9 cellular contexts compared by ENCODE assay signal in the genomic region with DNA sequence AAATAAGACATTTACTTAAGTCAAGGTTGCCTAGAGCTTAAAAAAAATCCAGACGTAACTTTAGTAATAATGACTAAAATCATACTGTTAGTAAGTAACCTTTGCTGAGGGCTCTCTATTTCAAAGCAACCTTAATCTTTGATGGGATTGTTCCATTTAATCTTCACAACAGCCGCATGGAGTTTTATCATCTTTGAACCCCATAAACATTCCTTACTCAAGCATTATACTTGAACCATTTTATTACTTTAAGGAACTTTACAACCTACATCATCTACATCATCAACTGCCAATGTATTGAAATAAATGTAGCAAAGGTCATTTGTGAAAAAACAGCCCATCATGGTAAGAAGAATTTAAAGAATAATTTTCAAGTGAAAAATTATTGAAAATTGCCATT. TPM values are rescaled to one million over a fixed set of nuclear protein-coding genes. Genes with fewer than 3 reads are reported as not detected.
"Had no signal": no experiment of that assay in that cellular context is flagged by ENCODE, and none has a peak within 500 bp of the region (broad histone marks: within the 10 kb centered on the region; RNA-seq: fewer than 3 reads in every experiment).

No MANE protein-coding gene starts in this region.

- H3K4me1 Mint-ChIP-seq: GM23338 had no signal

- H3K27me3 Mint-ChIP-seq: IgD-negative memory B cell had no signal

- H3K27ac ChIP-seq: HL-60 had no signal

- H3K36me3 Mint-ChIP-seq: IgD-negative memory B cell had no signal

- H3K9me3 Mint-ChIP-seq: GM23338, H9 had no signal

- H3K4me3 Mint-ChIP-seq: GM23338, H9, IgD-negative memory B cell had no signal

- ATAC-seq: GM23338, HepG2 had no signal

- DNase-seq: H9, HCEC 1CT had no signal

- H3K27ac Mint-ChIP-seq: GM23338, H9, IgD-negative memory B cell had no signal

- H3K4me3 ChIP-seq: GM23338 had no signal

- FAIRE-seq: H1, H54, HepG2 had no signal

RNA-seq across cellular contexts. Expression of gene CACNB2, which starts 23.0 kb away (rescaled TPM):
- total RNA-seq: HepG2, HT1080 had no signal
- polyA plus RNA-seq: HepG2 had no signal
